10 cellular contexts compared by ENCODE assay signal in the genomic region with DNA sequence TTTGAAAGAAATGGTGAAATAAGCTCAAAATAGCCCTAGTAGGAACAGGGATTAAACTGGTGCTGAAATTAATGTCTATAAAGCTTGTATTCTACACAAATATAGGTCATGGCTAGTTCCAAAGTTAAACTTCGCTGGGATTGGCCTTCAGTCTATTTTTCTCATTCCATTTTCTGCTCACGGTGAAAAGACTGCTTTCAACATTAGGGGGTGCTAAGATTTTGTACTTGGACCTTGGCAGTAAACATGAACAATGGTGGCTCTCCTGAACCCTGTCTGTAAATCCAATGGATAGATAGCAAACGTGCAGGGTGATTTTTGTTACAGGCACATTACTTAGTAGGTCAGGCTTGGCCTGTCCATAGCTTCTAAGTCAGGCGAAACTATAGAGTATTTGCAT. TPM values are rescaled to one million over a fixed set of nuclear protein-coding genes. Genes with fewer than 3 reads are reported as not detected.
DNase-seq lines count a peak whose midpoint lies in the region; ATAC-seq, FAIRE-seq and TF ChIP-seq lines count a peak whose summit lies in the region.
"Had no signal": no experiment of that assay in that cellular context is flagged by ENCODE, and none has a peak within 500 bp of the region (broad histone marks: within the 10 kb centered on the region; RNA-seq: fewer than 3 reads in every experiment).

No MANE protein-coding gene starts in this region.

- TF ChIP-seq CTCF in KMS-11 (conservative IDR thresholded peaks at IDR 0.05; ENCODE audit: low read depth, low read length) (0 out of 2 replicates have a peak, but pooled peaks have one; percentile 15), astrocyte (IDR thresholded peaks at IDR 0.05; ENCODE audit: insufficient read depth, low read depth, low read length) (peak; percentile 51), liver (IDR thresholded peaks at IDR 0.05; ENCODE audit: low read depth, low read length, missing input control) (peak; percentile 10)

- TF ChIP-seq RAD21 in liver (IDR thresholded peaks at IDR 0.05) = peak; percentile 61 to 64

- no peak overlapping the region for H3K4me3 ChIP-seq in KMS-11 (IDR thresholded peaks at IDR 0.05; ENCODE audit: insufficient read depth, low read depth, low read length)
- no peak overlapping the region for H3K4me3 ChIP-seq in astrocyte (ENCODE audit: insufficient read depth, low read depth, low read length)
- H3K4me3 ChIP-seq in liver (ENCODE audit: low read depth in 1 of 3, low read length in 3 of 3) = no peak overlapping the region

- no peaks in the 10 kb centered on the region for H3K9me3 Mint-ChIP-seq in astrocyte (ENCODE audit: unreplicated experiment)
- H3K9me3 Mint-ChIP-seq: mesothelial cell of epicardium, T-cell had no signal

- H3K9me3 ChIP-seq in astrocyte (ENCODE audit: insufficient read depth, low read depth, low read length) (no peaks in the 10 kb centered on the region), liver (ENCODE audit: control insufficient read depth in 4 of 4, low read length in 3 of 4) (no peaks in the 10 kb centered on the region)

- no peaks in the 10 kb centered on the region for H4K20me1 ChIP-seq in KMS-11 (ENCODE audit: insufficient read depth)
- H4K20me1 ChIP-seq in astrocyte (ENCODE audit: insufficient read depth, low read length) = no peaks in the 10 kb centered on the region

- H3K27me3 Mint-ChIP-seq in astrocyte (ENCODE audit: low read depth, unreplicated experiment) = no peaks in the 10 kb centered on the region
- H3K27me3 Mint-ChIP-seq: T-cell had no signal

- H3K27me3 ChIP-seq in KMS-11 (ENCODE audit: insufficient read depth, low read depth) (no peaks in the 10 kb centered on the region), astrocyte (ENCODE audit: insufficient read depth, low read length) (no peaks in the 10 kb centered on the region), liver (ENCODE audit: control insufficient read depth in 4 of 4, insufficient read depth in 4 of 4, low read length in 3 of 4) (no peaks in the 10 kb centered on the region)

- H3K79me2 ChIP-seq in KMS-11 (ENCODE audit: insufficient read depth, low read depth) = no peaks in the 10 kb centered on the region
- H3K79me2 ChIP-seq in astrocyte (ENCODE audit: insufficient read depth, low read length) = no peaks in the 10 kb centered on the region

- H3K9ac ChIP-seq in KMS-11 (no peak overlapping the region), astrocyte (ENCODE audit: low read length) (no peak overlapping the region), liver (ENCODE audit: low read depth in 1 of 2, low read length in 2 of 2) (no peak overlapping the region)

- no peaks in the 10 kb centered on the region for H3K4me1 ChIP-seq in KMS-11 (ENCODE audit: low read depth, poor library complexity, severe bottlenecking)
- peaks cover 14% of the 10 kb centered on the region for H3K4me1 ChIP-seq in astrocyte (ENCODE audit: insufficient read depth, low read length)
- H3K4me1 ChIP-seq in liver (ENCODE audit: control insufficient read depth in 4 of 4, insufficient read depth in 4 of 4, low read length in 3 of 4) = no peaks in the 10 kb centered on the region

- H3K4me1 Mint-ChIP-seq in astrocyte (ENCODE audit: low read depth, unreplicated experiment) = peaks cover 40% of the 10 kb centered on the region
- H3K4me1 Mint-ChIP-seq: T-cell had no signal

- ATAC-seq in HG03175 (IDR thresholded peaks at IDR 0.05; ENCODE audit: unreplicated experiment) = no peak
- ATAC-seq: T-cell had no signal

- H3K4me2 ChIP-seq in KMS-11 (no peak overlapping the region), astrocyte (ENCODE audit: low read length) (no peak overlapping the region)

- H3K27ac Mint-ChIP-seq in astrocyte (ENCODE audit: unreplicated experiment) = no peak overlapping the region
- H3K27ac Mint-ChIP-seq: mesothelial cell of epicardium, T-cell had no signal

- H3K36me3 ChIP-seq in KMS-11 (ENCODE audit: insufficient read depth) (no peaks in the 10 kb centered on the region), astrocyte (ENCODE audit: insufficient read depth, low read length) (no peaks in the 10 kb centered on the region), liver (ENCODE audit: control insufficient read depth in 4 of 4, insufficient read depth in 3 of 4, low read depth in 1 of 4, low read length in 3 of 4) (no peaks in the 10 kb centered on the region)

- peak; percentile 73 for DNase-seq in DMS114 treated with DMSO at 0.1 percent for 48 hours (lab: John Stamatoyannopoulos, UW; ENCODE audit: unreplicated experiment)
- peak; percentile 32 for DNase-seq in astrocyte (ENCODE audit: low read depth)
- DNase-seq in hippocampal formation (lab: John Stamatoyannopoulos, UW) = no peak
- DNase-seq in SHP77 (lab: John Stamatoyannopoulos, UW) = no peak
- no peak for DNase-seq in stimulated activated CD4-positive, alpha-beta T cell treated with anti-CD3 and anti-CD28 coated beads, Interleukin-1b, Interleukin-23, amount 100 ng/mL, for 48 hours
- DNase-seq: T-cell had no signal

- FAIRE-seq in astrocyte (lab: Jason Lieb, UNC) = peak; percentile 90

- H3K36me3 Mint-ChIP-seq in astrocyte (ENCODE audit: low read depth, unreplicated experiment) = peaks cover 2% of the 10 kb centered on the region
- H3K36me3 Mint-ChIP-seq: mesothelial cell of epicardium, T-cell had no signal

- no peak overlapping the region for H2AFZ ChIP-seq in KMS-11 (ENCODE audit: low read depth)
- peak overlapping the region; percentile 12 for H2AFZ ChIP-seq in astrocyte (ENCODE audit: low read depth, low read length)

- H3K4me3 Mint-ChIP-seq in astrocyte (ENCODE audit: unreplicated experiment) = no peak overlapping the region
- H3K4me3 Mint-ChIP-seq: mesothelial cell of epicardium, T-cell had no signal

- H3K27ac ChIP-seq in KMS-11 = no peak overlapping the region
- H3K27ac ChIP-seq in astrocyte (ENCODE audit: low read depth, low read length) = no peak overlapping the region
- H3K27ac ChIP-seq in liver (ENCODE audit: low read depth in 1 of 2, low read length in 2 of 2) = no peak overlapping the region

- WGBS in liver = 52% methylated on average over 4 of the region's 4 CpGs

TF ChIP-seq in liver, 16 proteins besides CTCF, POLR2A, EP300 and RAD21:
- TF ChIP-seq FOXA1 (IDR thresholded peaks at IDR 0.05) = no peak
- no peak for TF ChIP-seq TAF1 (conservative IDR thresholded peaks at IDR 0.05)
- no peak for TF ChIP-seq JUND (IDR thresholded peaks at IDR 0.05)
- TF ChIP-seq SP1 (IDR thresholded peaks at IDR 0.05) = no peak
- TF ChIP-seq, protein P1, sequence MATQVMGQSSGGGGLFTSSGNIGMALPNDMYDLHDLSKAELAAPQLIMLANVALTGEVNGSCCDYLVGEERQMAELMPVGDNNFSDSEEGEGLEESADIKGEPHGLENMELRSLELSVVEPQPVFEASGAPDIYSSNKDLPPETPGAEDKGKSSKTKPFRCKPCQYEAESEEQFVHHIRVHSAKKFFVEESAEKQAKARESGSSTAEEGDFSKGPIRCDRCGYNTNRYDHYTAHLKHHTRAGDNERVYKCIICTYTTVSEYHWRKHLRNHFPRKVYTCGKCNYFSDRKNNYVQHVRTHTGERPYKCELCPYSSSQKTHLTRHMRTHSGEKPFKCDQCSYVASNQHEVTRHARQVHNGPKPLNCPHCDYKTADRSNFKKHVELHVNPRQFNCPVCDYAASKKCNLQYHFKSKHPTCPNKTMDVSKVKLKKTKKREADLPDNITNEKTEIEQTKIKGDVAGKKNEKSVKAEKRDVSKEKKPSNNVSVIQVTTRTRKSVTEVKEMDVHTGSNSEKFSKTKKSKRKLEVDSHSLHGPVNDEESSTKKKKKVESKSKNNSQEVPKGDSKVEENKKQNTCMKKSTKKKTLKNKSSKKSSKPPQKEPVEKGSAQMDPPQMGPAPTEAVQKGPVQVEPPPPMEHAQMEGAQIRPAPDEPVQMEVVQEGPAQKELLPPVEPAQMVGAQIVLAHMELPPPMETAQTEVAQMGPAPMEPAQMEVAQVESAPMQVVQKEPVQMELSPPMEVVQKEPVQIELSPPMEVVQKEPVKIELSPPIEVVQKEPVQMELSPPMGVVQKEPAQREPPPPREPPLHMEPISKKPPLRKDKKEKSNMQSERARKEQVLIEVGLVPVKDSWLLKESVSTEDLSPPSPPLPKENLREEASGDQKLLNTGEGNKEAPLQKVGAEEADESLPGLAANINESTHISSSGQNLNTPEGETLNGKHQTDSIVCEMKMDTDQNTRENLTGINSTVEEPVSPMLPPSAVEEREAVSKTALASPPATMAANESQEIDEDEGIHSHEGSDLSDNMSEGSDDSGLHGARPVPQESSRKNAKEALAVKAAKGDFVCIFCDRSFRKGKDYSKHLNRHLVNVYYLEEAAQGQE (IDR thresholded peaks at IDR 0.05) = no peak
- TF ChIP-seq YY1 (IDR thresholded peaks at IDR 0.05) = no peak
- TF ChIP-seq, protein P2, sequence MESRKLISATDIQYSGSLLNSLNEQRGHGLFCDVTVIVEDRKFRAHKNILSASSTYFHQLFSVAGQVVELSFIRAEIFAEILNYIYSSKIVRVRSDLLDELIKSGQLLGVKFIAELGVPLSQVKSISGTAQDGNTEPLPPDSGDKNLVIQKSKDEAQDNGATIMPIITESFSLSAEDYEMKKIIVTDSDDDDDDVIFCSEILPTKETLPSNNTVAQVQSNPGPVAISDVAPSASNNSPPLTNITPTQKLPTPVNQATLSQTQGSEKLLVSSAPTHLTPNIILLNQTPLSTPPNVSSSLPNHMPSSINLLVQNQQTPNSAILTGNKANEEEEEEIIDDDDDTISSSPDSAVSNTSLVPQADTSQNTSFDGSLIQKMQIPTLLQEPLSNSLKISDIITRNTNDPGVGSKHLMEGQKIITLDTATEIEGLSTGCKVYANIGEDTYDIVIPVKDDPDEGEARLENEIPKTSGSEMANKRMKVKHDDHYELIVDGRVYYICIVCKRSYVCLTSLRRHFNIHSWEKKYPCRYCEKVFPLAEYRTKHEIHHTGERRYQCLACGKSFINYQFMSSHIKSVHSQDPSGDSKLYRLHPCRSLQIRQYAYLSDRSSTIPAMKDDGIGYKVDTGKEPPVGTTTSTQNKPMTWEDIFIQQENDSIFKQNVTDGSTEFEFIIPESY (IDR thresholded peaks at IDR 0.05) = no peak

RNA-seq across cellular contexts. Expression of a gene that starts 36.0 kb away (rescaled TPM):
- total RNA-seq in astrocyte (138 and 142 TPM in 2 replicates), liver (10 to 100 TPM; 19.2 to 38.2 TPM)
- polyA plus RNA-seq in liver = 10 to 100 TPM; 21.4 to 34.6 TPM

Comparison
In these comparisons a context has a peak if more than half of its experiments do, and no peak if none do; other contexts are left out.
1. DNase-seq: peak in DMS114 treated with DMSO at 0.1 percent for 48 hours (single experiment) and astrocyte (single experiment); none in hippocampal formation (0 of 2), SHP77 (0 of 2) and stimulated activated CD4-positive, alpha-beta T cell treated with anti-CD3 and anti-CD28 coated beads, Interleukin-1b, Interleukin-23, amount 100 ng/mL, for 48 hours (single experiment).
2. Peak in every context shown above with its lines, with median percentiles within 50 percentile points of each other: CTCF ChIP-seq.